ENCODE assay signal across 8 cellular contexts in the genomic region with DNA sequence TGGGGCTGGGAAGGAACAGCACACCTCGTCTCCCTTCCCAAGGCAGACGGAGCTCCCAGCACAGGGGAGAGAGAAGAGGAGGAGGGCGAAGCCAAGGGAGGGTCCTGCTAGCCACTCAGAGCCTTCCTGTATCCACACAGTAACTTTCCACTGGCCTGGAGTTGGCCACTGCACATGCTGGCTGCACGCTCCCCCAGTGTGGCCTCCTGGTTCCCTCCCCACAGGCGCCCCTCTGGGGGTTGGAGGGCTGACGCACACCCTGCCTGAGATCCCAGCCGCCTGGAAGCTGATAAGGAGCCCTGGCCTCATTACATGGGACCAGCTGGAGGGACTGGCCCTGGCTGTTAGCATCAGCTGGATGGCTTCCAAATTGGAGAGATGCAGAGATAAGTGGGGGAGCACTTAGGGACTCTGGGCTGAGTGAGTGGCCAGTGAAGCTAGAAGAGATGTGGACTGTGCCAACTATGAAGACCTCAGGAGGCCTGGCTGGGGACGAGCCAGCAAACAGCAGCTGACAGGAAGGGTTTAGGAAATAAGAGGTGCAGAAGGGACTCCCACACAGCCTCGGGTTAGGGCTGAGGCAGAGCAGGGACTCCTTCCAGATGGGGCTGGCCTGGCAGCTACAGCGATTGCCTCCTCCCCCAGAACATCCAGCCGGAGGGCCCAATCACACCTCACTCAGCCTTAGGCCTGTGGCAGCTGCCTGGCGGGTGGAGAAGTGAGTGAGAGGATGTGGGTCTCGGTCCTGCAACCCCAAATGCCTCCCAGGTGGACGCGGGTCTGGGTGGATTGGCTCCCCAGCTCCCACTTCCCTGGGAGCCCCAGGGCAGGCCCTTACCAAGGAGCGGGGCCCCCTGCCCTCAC. TPM values are rescaled to one million over a fixed set of nuclear protein-coding genes. Genes with fewer than 3 reads are reported as not detected.
A peak's percentile ranks its signal among the peaks of the same experiment; 100 is the strongest.
DNase-seq lines count a peak whose midpoint lies in the region; ATAC-seq and TF ChIP-seq lines count a peak whose summit lies in the region.

No MANE protein-coding gene starts in this region.

- H3K27me3 ChIP-seq in WERI-Rb-1 (ENCODE audit: insufficient read depth, low read depth, severe bottlenecking): no peaks in the 10 kb centered on the region

- intact Hi-C loops in left ventricle myocardium superior (cut with micrococcal nuclease) (loop anchor here (10.0 kb wide), 1 partner anchor 196 kb away; no protein-coding TSS in a partner anchor), sciatic nerve (cut with DNase I) (loop anchor here (10.0 kb wide), 1 partner anchor 186 kb away; a partner anchor contains a TSS)

- no peak for TF ChIP-seq CTCF in WERI-Rb-1 (IDR thresholded peaks at IDR 0.05; ENCODE audit: low read depth, low read length)

- no peak overlapping the region for H3K4me3 ChIP-seq in WERI-Rb-1 (ENCODE audit: low read depth, low read length)

- no peak overlapping the region for H3K27ac ChIP-seq in WERI-Rb-1

- H3K36me3 ChIP-seq in WERI-Rb-1: no peaks in the 10 kb centered on the region

- no peaks in the 10 kb centered on the region for H3K9me3 ChIP-seq in WERI-Rb-1 (ENCODE audit: severe bottlenecking)

- peak; percentile 70 to 72 for DNase-seq in AML-193 (lab: John Stamatoyannopoulos, UW)
- peak; percentile 97 for DNase-seq in NCI-H1092 treated with DMSO at 0.1 percent for 48 hours (lab: John Stamatoyannopoulos, UW)
- DNase-seq in WERI-Rb-1: peak; percentile 35
- peak; percentile 94 for DNase-seq in left ventricle myocardium superior
- DNase-seq in sciatic nerve (ENCODE audit: low spot score): peak; percentile 87

- ATAC-seq in left ventricle myocardium superior (peak; percentile 91), sciatic nerve (peak; percentile 89), GM21390 (IDR thresholded peaks at IDR 0.05; ENCODE audit: unreplicated experiment) (no peak), GM21737 (IDR thresholded peaks at IDR 0.05; ENCODE audit: unreplicated experiment) (no peak), GM21825 (IDR thresholded peaks at IDR 0.05; ENCODE audit: unreplicated experiment) (no peak)

RNA-seq across cellular contexts. Expression of a gene that starts 26.3 kb away (rescaled TPM):
- 2.7 TPM for total RNA-seq in left ventricle myocardium superior
- total RNA-seq in sciatic nerve: 3.9 TPM

RNA-seq across cellular contexts. Expression of a gene that starts 34.5 kb away (rescaled TPM):
- total RNA-seq in left ventricle myocardium superior (8.2 TPM), sciatic nerve (107 TPM)

RNA-seq across cellular contexts. Expression of a gene that starts 41.0 kb away (rescaled TPM):
- total RNA-seq in left ventricle myocardium superior (32.3 TPM), sciatic nerve (38.2 TPM)

Comparison
In these comparisons a context has a peak if more than half of its experiments do, and no peak if none do; other contexts are left out.
1. DNase-seq: peak in every context shown above with its lines; median percentile 97 in NCI-H1092 treated with DMSO at 0.1 percent for 48 hours; 94 in left ventricle myocardium superior; 87 in sciatic nerve; 71 in AML-193; 35 in WERI-Rb-1.
2. ATAC-seq: peak in left ventricle myocardium superior (single experiment) and sciatic nerve (single experiment); none in GM21390 (single experiment), GM21737 (single experiment) and GM21825 (single experiment).
3. RNA of a gene that starts 34.5 kb away (total RNA-seq): 107 TPM in sciatic nerve (single experiment); 8.2 TPM in left ventricle myocardium superior (single experiment); every median in the first group is over 10 times any median in the second.